Comparison of ENCODE assay signal across 21 cellular contexts in genomic region chr1:93123141-93123783, GRCh38. TPM values are rescaled to one million over a fixed set of nuclear protein-coding genes. Genes with fewer than 3 reads are reported as not detected.
A peak's percentile ranks its signal among the peaks of the same experiment; 100 is the strongest.
DNase-seq lines count a peak whose midpoint lies in the region; ATAC-seq, FAIRE-seq and TF ChIP-seq lines count a peak whose summit lies in the region.
"Had no signal": no experiment of that assay in that cellular context is flagged by ENCODE, and none has a peak within 500 bp of the region (broad histone marks: within the 10 kb centered on the region; RNA-seq: fewer than 3 reads in every experiment).

No MANE protein-coding gene starts in this region.

- peaks cover 8% of the 10 kb centered on the region for H3K4me1 Mint-ChIP-seq in activated CD4-positive, alpha-beta T cell treated with anti-CD3 and anti-CD28 coated beads for 36 hours

- H3K9ac ChIP-seq in HepG2 (ENCODE audit: insufficient read depth, low read depth, low read length): no peak overlapping the region

- H3K79me2 ChIP-seq in HepG2 (ENCODE audit: insufficient read depth, low read length): no peaks in the 10 kb centered on the region

- TF ChIP-seq RAD21 in HepG2 (CRISPR knock-in tag; IDR thresholded peaks at IDR 0.05): no peak

- H3K9me3 ChIP-seq in right lobe of liver (no peaks in the 10 kb centered on the region), HepG2 (ENCODE audit: low read length) (no peaks in the 10 kb centered on the region), breast epithelium (no peaks in the 10 kb centered on the region)

- peak in 3 of 4 donors; percentile 37 to 64 (median 54) for ATAC-seq in right lobe of liver
- ATAC-seq in HepG2: no peak
- ATAC-seq in activated CD4-positive, alpha-beta T cell treated with anti-CD3 and anti-CD28 coated beads for 36 hours: no peak
- ATAC-seq in GM18505 (IDR thresholded peaks at IDR 0.05; ENCODE audit: unreplicated experiment): no peak
- ATAC-seq: HCT116 had no signal

- POLR2A ChIA-PET in HepG2 (lab: Yijun Ruan, JAX): interaction anchor here (0.6 kb wide), 1 partner anchor 222 kb away, joined by 3 read pairs; no protein-coding TSS in a partner anchor
- POLR2A ChIA-PET in activated CD4-positive, alpha-beta T cell treated with anti-CD3 and anti-CD28 coated beads for 36 hours (lab: Charles Lee): no interaction called here

- CTCF ChIA-PET in HepG2 (lab: Yijun Ruan, JAX; ENCODE audit: low intra/inter-chr PET ratio, low total read pairs): no interaction called here
- CTCF ChIA-PET in activated CD4-positive, alpha-beta T cell treated with anti-CD3 and anti-CD28 coated beads for 36 hours (lab: Charles Lee): interaction anchor here (1.0 kb wide), 1 partner anchor 93 kb away, joined by 3 read pairs; no protein-coding TSS in a partner anchor

- TF ChIP-seq EP300 in HepG2 (IDR thresholded peaks at IDR 0.05; ENCODE audit: low read depth in 2 of 2, low read length in 2 of 2) (no peak), HepG2 (CRISPR knock-in tag; IDR thresholded peaks at IDR 0.05; ENCODE audit: borderline replicate concordance) (no peak)

- no peak overlapping the region for H3K4me2 ChIP-seq in HepG2 (ENCODE audit: low read depth, low read length)
- H3K4me2 ChIP-seq: PC-9 had no signal

- H3K27ac ChIP-seq in right lobe of liver: no peak overlapping the region
- no peak overlapping the region for H3K27ac ChIP-seq in HepG2 (ENCODE audit: extremely low read length, insufficient read depth, low read length)
- H3K27ac ChIP-seq in brain microvascular endothelial cell: no peak overlapping the region
- no peak overlapping the region for H3K27ac ChIP-seq in breast epithelium
- H3K27ac ChIP-seq: RWPE1 had no signal

- no peak overlapping the region for H3K27ac Mint-ChIP-seq in activated CD4-positive, alpha-beta T cell treated with anti-CD3 and anti-CD28 coated beads for 36 hours
- H3K27ac Mint-ChIP-seq: CD14-positive monocyte had no signal

- H3K9me3 Mint-ChIP-seq in activated CD4-positive, alpha-beta T cell treated with anti-CD3 and anti-CD28 coated beads for 36 hours (ENCODE audit: low read depth): no peaks in the 10 kb centered on the region
- H3K9me3 Mint-ChIP-seq: CD14-positive monocyte had no signal

- peaks cover 26% of the 10 kb centered on the region for H3K36me3 Mint-ChIP-seq in activated CD4-positive, alpha-beta T cell treated with anti-CD3 and anti-CD28 coated beads for 36 hours (ENCODE audit: low read depth)

- in situ Hi-C loops in HepG2 (cut with HindIII; ENCODE audit: extremely low pct_ligation_motif_present, low pct_unique_long_range_greater_than_20kb): no loop called here
- in situ Hi-C loops in brain microvascular endothelial cell (cut with HindIII; ENCODE audit: low pct_ligation_motif_present, low sequenced_read_pairs): no loop called here

- no peaks in the 10 kb centered on the region for H3K4me1 ChIP-seq in right lobe of liver
- H3K4me1 ChIP-seq in HepG2 (ENCODE audit: insufficient read depth, low read length): no peaks in the 10 kb centered on the region
- no peaks in the 10 kb centered on the region for H3K4me1 ChIP-seq in breast epithelium

- TF ChIP-seq CTCF in right lobe of liver (IDR thresholded peaks at IDR 0.05) (no peak), HepG2 (CRISPR knock-in tag; IDR thresholded peaks at IDR 0.05) (no peak), brain microvascular endothelial cell (IDR thresholded peaks at IDR 0.05; ENCODE audit: low read depth, low read length, missing control alignments) (no peak), breast epithelium (IDR thresholded peaks at IDR 0.05) (no peak)

- intact Hi-C loops in right lobe of liver (cut with DNase I) (no loop called here), HepG2 (cut with micrococcal nuclease; ENCODE audit: unreplicated experiment) (no loop called here), breast epithelium (cut with DNase I; ENCODE audit: low total_unique reads) (no loop called here)
- intact Hi-C loops in activated CD4-positive, alpha-beta T cell treated with anti-CD3 and anti-CD28 coated beads for 36 hours (cut with DNase I, micrococcal nuclease): no loop called here

- H4K20me1 ChIP-seq in HepG2 (ENCODE audit: insufficient read depth, low read length): no peaks in the 10 kb centered on the region

- H3K27me3 ChIP-seq in right lobe of liver (no peaks in the 10 kb centered on the region), HepG2 (ENCODE audit: control insufficient read depth in 1 of 2, insufficient read depth in 2 of 2, low read length in 2 of 2) (no peaks in the 10 kb centered on the region), brain microvascular endothelial cell (replicated peaks) (no peaks in the 10 kb centered on the region), breast epithelium (no peaks in the 10 kb centered on the region)

- no peak for DNase-seq in right lobe of liver
- no peak for DNase-seq in HepG2 (ENCODE audit: low spot score)
- peak; percentile 40 for DNase-seq in brain microvascular endothelial cell
- DNase-seq in iris pigment epithelial cell (ENCODE audit: low read depth): peak; percentile 7
- no peak for DNase-seq in activated CD4-positive, alpha-beta T cell treated with anti-CD3 and anti-CD28 coated beads for 36 hours
- no peak for DNase-seq in breast epithelium (ENCODE audit: low spot score in 2 of 2)
- no peak for DNase-seq in NCI-H2227 (lab: John Stamatoyannopoulos, UW; ENCODE audit: unreplicated experiment)
- DNase-seq: 8988T, DMS79 treated with DMSO at 0.1 percent for 48 hours, KBM-7, NCI-H1417, NCI-H187 treated with DMSO at 0.1 percent for 48 hours, NCI-H226, NCI-H524, NCI-H82, PC-9, SIG-M5 had no signal

- H3K27me3 Mint-ChIP-seq in activated CD4-positive, alpha-beta T cell treated with anti-CD3 and anti-CD28 coated beads for 36 hours: no peaks in the 10 kb centered on the region

- WGBS in right lobe of liver (ENCODE audit: insufficient coverage, low coverage, low lambda C conversion rate, missing lambda C conversion rate): 56% methylated on average over 4 of the region's 4 CpGs
- 99% methylated on average over 4 of the region's 4 CpGs for WGBS in HepG2 (ENCODE audit: low lambda C conversion rate)

- BruUV-seq in HepG2 (replicated peaks; lab: Mats Ljungman, UMichigan): no TSS peak

- no peak for FAIRE-seq in HepG2 (lab: Jason Lieb, UNC)

- TF ChIP-seq POLR2A in right lobe of liver (IDR thresholded peaks at IDR 0.05) (no peak), HepG2 (IDR thresholded peaks at IDR 0.05; ENCODE audit: insufficient read depth in 1 of 2, low read depth in 2 of 2, low read length in 2 of 2) (no peak), breast epithelium (IDR thresholded peaks at IDR 0.05) (no peak), GM18505 (IDR thresholded peaks at IDR 0.05; ENCODE audit: borderline replicate concordance, extremely low read depth, insufficient read depth, insufficient read length) (no peak)

- no peak overlapping the region for H3K4me3 Mint-ChIP-seq in activated CD4-positive, alpha-beta T cell treated with anti-CD3 and anti-CD28 coated beads for 36 hours
- H3K4me3 Mint-ChIP-seq: CD14-positive monocyte had no signal

- H3K36me3 ChIP-seq in right lobe of liver (peaks cover 0 to 7% (median 0%) of the 10 kb centered on the region in 4 donors), HepG2 (replicated peaks in 1 of 2; ENCODE audit: control insufficient read depth in 1 of 2, insufficient read depth in 2 of 2, low read length in 2 of 2) (peaks cover 5 to 25% of the 10 kb centered on the region in 2 experiments), brain microvascular endothelial cell (replicated peaks) (peaks cover 3% of the 10 kb centered on the region), breast epithelium (peaks cover 4% of the 10 kb centered on the region)

- no peak overlapping the region for H2AFZ ChIP-seq in HepG2 (ENCODE audit: low read length)
- H2AFZ ChIP-seq: PC-9 had no signal

- H3K4me3 ChIP-seq in right lobe of liver (no peak overlapping the region), HepG2 (replicated peaks in 1 of 3; ENCODE audit: insufficient read depth in 1 of 3, low read depth in 2 of 3, low read length in 3 of 3) (no peak overlapping the region), brain microvascular endothelial cell (ENCODE audit: low read depth, low read length) (no peak overlapping the region), breast epithelium (no peak overlapping the region)
- H3K4me3 ChIP-seq: PC-9 had no signal

RNA-seq across cellular contexts. Expression of gene MTF2, which starts 44.2 kb away (rescaled TPM):
- total RNA-seq in right lobe of liver: 1 to 10 TPM; 4.5 to 9.3 (median 7.1) TPM
- total RNA-seq in HepG2 (2016; rRNA removed; fragmentation: Illumina TruSeq; extraction: Trizol): 53.9 and 75.1 TPM in 2 replicates
- total RNA-seq in HepG2 (2016; cell fraction: cytosol; rRNA removed; fragmentation: Illumina TruSeq; extraction: Trizol; ENCODE audit: low read depth): 9.8 and 10.6 TPM in 2 replicates
- 53.0 and 76.9 TPM in 2 replicates for total RNA-seq in HepG2 (2016; cell fraction: insoluble cytoplasmic fraction; rRNA removed; fragmentation: Illumina TruSeq; extraction: Trizol)
- total RNA-seq in HepG2 (2016; cell fraction: membrane; rRNA removed; fragmentation: Illumina TruSeq; extraction: Trizol): 20.9 and 22.0 TPM in 2 replicates
- 50.0 and 51.5 TPM in 2 replicates for total RNA-seq in HepG2 (2016; cell fraction: nucleus; rRNA removed; fragmentation: Illumina TruSeq; extraction: Trizol)
- 31.6 and 48.7 TPM in 2 replicates for polyA plus RNA-seq in HepG2 (2011; rRNA removed)
- 21.4 and 26.3 TPM in 2 replicates for polyA plus RNA-seq in HepG2 (2011; cell fraction: cytosol; rRNA removed)
- polyA plus RNA-seq in HepG2 (2011; cell fraction: nucleus; rRNA removed): 15.3 and 16.2 TPM in 2 replicates
- 15.0 and 24.0 TPM in 2 replicates for polyA plus RNA-seq in HepG2 (2012)
- 1.7 and 1.9 TPM in 2 replicates for polyA plus RNA-seq in HepG2 (2016; cell fraction: cytosol; fragmentation: Illumina TruSeq; extraction: Trizol; ENCODE audit: low read depth)
- polyA plus RNA-seq in HepG2 (2016; cell fraction: insoluble cytoplasmic fraction; fragmentation: Illumina TruSeq; extraction: Trizol; ENCODE audit: low read depth): 41.8 and 50.5 TPM in 2 replicates
- polyA plus RNA-seq in HepG2 (2016; cell fraction: membrane; fragmentation: Illumina TruSeq; extraction: Trizol; ENCODE audit: low read depth): 6.2 and 6.4 TPM in 2 replicates
- 37.1 and 45.5 TPM in 2 replicates for polyA plus RNA-seq in HepG2 (2016; cell fraction: nucleus; fragmentation: Illumina TruSeq; extraction: Trizol; ENCODE audit: insufficient read depth, low read depth)
- 30.9 and 42.6 TPM in 2 replicates for polyA minus RNA-seq in HepG2 (2011; rRNA and poly(A)+ RNA removed; ENCODE audit: low replicate concordance)
- 17.9 and 20.3 TPM in 2 replicates for polyA minus RNA-seq in HepG2 (2011; cell fraction: cytosol; rRNA and poly(A)+ RNA removed)
- 88.8 and 102 TPM in 2 replicates for polyA minus RNA-seq in HepG2 (2011; cell fraction: nucleus; rRNA and poly(A)+ RNA removed)
- total RNA-seq in activated CD4-positive, alpha-beta T cell treated with anti-CD3 and anti-CD28 coated beads for 36 hours: 10 to 100 TPM; 49.8 to 55.0 TPM
- total RNA-seq in breast epithelium: 10 to 100 TPM; 11.0 to 37.9 (median 32.1) TPM

RNA-seq across cellular contexts. Expression of gene TMED5, which starts 57.0 kb away (rescaled TPM):
- 100 to 1,000 TPM in 2 of 6 experiments, 10 to 100 TPM in 4; 65.3 to 154 (median 88.9) TPM for total RNA-seq in right lobe of liver
- total RNA-seq in HepG2 (2016; rRNA removed; fragmentation: Illumina TruSeq; extraction: Trizol): 69.5 and 99.0 TPM in 2 replicates
- 5.6 and 6.1 TPM in 2 replicates for total RNA-seq in HepG2 (2016; cell fraction: cytosol; rRNA removed; fragmentation: Illumina TruSeq; extraction: Trizol; ENCODE audit: low read depth)
- total RNA-seq in HepG2 (2016; cell fraction: insoluble cytoplasmic fraction; rRNA removed; fragmentation: Illumina TruSeq; extraction: Trizol): 72.8 and 96.2 TPM in 2 replicates
- 22.7 and 24.4 TPM in 2 replicates for total RNA-seq in HepG2 (2016; cell fraction: membrane; rRNA removed; fragmentation: Illumina TruSeq; extraction: Trizol)
- total RNA-seq in HepG2 (2016; cell fraction: nucleus; rRNA removed; fragmentation: Illumina TruSeq; extraction: Trizol): 94.1 and 117 TPM in 2 replicates
- 53.5 and 58.1 TPM in 2 replicates for polyA plus RNA-seq in HepG2 (2011; rRNA removed)
- polyA plus RNA-seq in HepG2 (2011; cell fraction: cytosol; rRNA removed): 37.5 and 40.2 TPM in 2 replicates
- polyA plus RNA-seq in HepG2 (2011; cell fraction: nucleus; rRNA removed): 19.9 and 28.3 TPM in 2 replicates
- polyA plus RNA-seq in HepG2 (2012): 72.6 and 86.3 TPM in 2 replicates
- 5.7 and 6.0 TPM in 2 replicates for polyA plus RNA-seq in HepG2 (2016; cell fraction: cytosol; fragmentation: Illumina TruSeq; extraction: Trizol; ENCODE audit: low read depth)
- polyA plus RNA-seq in HepG2 (2016; cell fraction: insoluble cytoplasmic fraction; fragmentation: Illumina TruSeq; extraction: Trizol; ENCODE audit: low read depth): 72.8 and 74.1 TPM in 2 replicates
- 15.5 and 17.7 TPM in 2 replicates for polyA plus RNA-seq in HepG2 (2016; cell fraction: membrane; fragmentation: Illumina TruSeq; extraction: Trizol; ENCODE audit: low read depth)
- polyA plus RNA-seq in HepG2 (2016; cell fraction: nucleus; fragmentation: Illumina TruSeq; extraction: Trizol; ENCODE audit: insufficient read depth, low read depth): 124 and 128 TPM in 2 replicates
- 28.2 and 108 TPM in 2 replicates for polyA minus RNA-seq in HepG2 (2011; rRNA and poly(A)+ RNA removed; ENCODE audit: low replicate concordance)
- 106 and 113 TPM in 2 replicates for polyA minus RNA-seq in HepG2 (2011; cell fraction: cytosol; rRNA and poly(A)+ RNA removed)
- polyA minus RNA-seq in HepG2 (2011; cell fraction: nucleus; rRNA and poly(A)+ RNA removed): 54.2 and 66.6 TPM in 2 replicates
- 10 to 100 TPM; 32.6 to 33.0 TPM for total RNA-seq in activated CD4-positive, alpha-beta T cell treated with anti-CD3 and anti-CD28 coated beads for 36 hours
- 10 to 100 TPM; 89.1 to 98.3 (median 97.0) TPM for total RNA-seq in breast epithelium

RNA-seq across cellular contexts. Expression of gene CCDC18, which starts 57.3 kb away (rescaled TPM):
- total RNA-seq in right lobe of liver (1 to 10 TPM; 2.3 to 6.9 (median 3.5) TPM), HepG2 (2016; rRNA removed; fragmentation: Illumina TruSeq; extraction: Trizol) (16.3 and 18.4 TPM in 2 replicates), breast epithelium (10 to 100 TPM in 1 of 3 donors, 1 to 10 TPM in 2; 4.1 to 10.5 (median 9.4) TPM)
- 17.3 and 18.2 TPM in 2 replicates for total RNA-seq in HepG2 (2016; cell fraction: cytosol; rRNA removed; fragmentation: Illumina TruSeq; extraction: Trizol; ENCODE audit: low read depth)
- 17.8 and 21.9 TPM in 2 replicates for total RNA-seq in HepG2 (2016; cell fraction: insoluble cytoplasmic fraction; rRNA removed; fragmentation: Illumina TruSeq; extraction: Trizol)
- total RNA-seq in HepG2 (2016; cell fraction: membrane; rRNA removed; fragmentation: Illumina TruSeq; extraction: Trizol): 11.6 and 12.8 TPM in 2 replicates
- 29.6 and 32.6 TPM in 2 replicates for total RNA-seq in HepG2 (2016; cell fraction: nucleus; rRNA removed; fragmentation: Illumina TruSeq; extraction: Trizol)
- 1.4 and 1.9 TPM in 2 replicates for polyA plus RNA-seq in HepG2 (2011; rRNA removed)
- 0.35 and 1.1 TPM in 2 replicates for polyA plus RNA-seq in HepG2 (2011; cell fraction: cytosol; rRNA removed)
- polyA plus RNA-seq in HepG2 (2011; cell fraction: nucleus; rRNA removed): 3.0 and 3.7 TPM in 2 replicates
- polyA plus RNA-seq in HepG2 (2012): 3.6 and 4.3 TPM in 2 replicates
- polyA plus RNA-seq in HepG2 (2016; cell fraction: cytosol; fragmentation: Illumina TruSeq; extraction: Trizol; ENCODE audit: low read depth): 0.44 and 1.0 TPM in 2 replicates
- polyA plus RNA-seq in HepG2 (2016; cell fraction: insoluble cytoplasmic fraction; fragmentation: Illumina TruSeq; extraction: Trizol; ENCODE audit: low read depth): 13.0 and 14.4 TPM in 2 replicates
- 1.4 and 1.9 TPM in 2 replicates for polyA plus RNA-seq in HepG2 (2016; cell fraction: membrane; fragmentation: Illumina TruSeq; extraction: Trizol; ENCODE audit: low read depth)
- polyA plus RNA-seq in HepG2 (2016; cell fraction: nucleus; fragmentation: Illumina TruSeq; extraction: Trizol; ENCODE audit: insufficient read depth, low read depth): 19.8 and 21.6 TPM in 2 replicates
- polyA minus RNA-seq in HepG2 (2011; rRNA and poly(A)+ RNA removed; ENCODE audit: low replicate concordance): 2.7 and 3.0 TPM in 2 replicates
- polyA minus RNA-seq in HepG2 (2011; cell fraction: cytosol; rRNA and poly(A)+ RNA removed): 1.8 and 2.7 TPM in 2 replicates
- polyA minus RNA-seq in HepG2 (2011; cell fraction: nucleus; rRNA and poly(A)+ RNA removed): 15.3 and 18.8 TPM in 2 replicates
- 10 to 100 TPM; 18.8 to 23.9 TPM for total RNA-seq in activated CD4-positive, alpha-beta T cell treated with anti-CD3 and anti-CD28 coated beads for 36 hours

Comparison
In these comparisons a context has a peak if more than half of its experiments do, and no peak if none do; other contexts are left out.
1. ATAC-seq: peak in right lobe of liver (3 of 4); none in HepG2 (single experiment), activated CD4-positive, alpha-beta T cell treated with anti-CD3 and anti-CD28 coated beads for 36 hours (single experiment) and GM18505 (single experiment).
2. DNase-seq: peak in brain microvascular endothelial cell (single experiment) and iris pigment epithelial cell (single experiment); none in right lobe of liver (0 of 3), HepG2 (single experiment), activated CD4-positive, alpha-beta T cell treated with anti-CD3 and anti-CD28 coated beads for 36 hours (single experiment), breast epithelium (0 of 2) and NCI-H2227 (single experiment).